1 cellular context compared by ENCODE assay signal in the genomic region with DNA sequence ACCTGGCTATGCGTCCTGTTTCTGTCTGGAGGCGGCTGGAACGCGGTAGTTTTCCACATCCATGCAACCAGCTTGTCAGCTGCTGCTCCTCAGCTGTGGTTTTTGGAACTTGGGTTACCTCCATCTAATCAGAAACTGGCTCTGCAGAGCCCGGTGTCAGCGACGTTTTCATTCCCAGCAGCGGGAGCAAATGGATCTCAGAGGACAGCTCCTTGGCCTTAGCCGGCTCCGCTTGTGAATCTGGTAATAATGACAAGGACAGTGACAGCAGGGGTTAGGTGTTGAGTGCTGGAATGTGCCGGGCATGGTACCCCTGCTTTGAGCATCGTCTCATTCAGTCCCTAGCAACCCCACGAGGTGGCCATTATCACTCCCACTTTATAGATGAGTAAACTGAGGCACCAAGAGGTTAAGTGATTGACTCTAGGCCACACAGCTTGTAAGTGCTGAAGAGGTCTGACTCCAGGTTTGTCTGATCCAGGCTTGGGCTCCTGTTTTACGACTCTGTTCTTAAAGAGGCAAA.
TF ChIP-seq lines count a peak whose summit lies in the region.

No MANE protein-coding gene starts in this region.

TF ChIP-seq in HCT116, 20 proteins besides CTCF, POLR2A, EP300 and RAD21 (continued from another document):
- TF ChIP-seq, protein P1, sequence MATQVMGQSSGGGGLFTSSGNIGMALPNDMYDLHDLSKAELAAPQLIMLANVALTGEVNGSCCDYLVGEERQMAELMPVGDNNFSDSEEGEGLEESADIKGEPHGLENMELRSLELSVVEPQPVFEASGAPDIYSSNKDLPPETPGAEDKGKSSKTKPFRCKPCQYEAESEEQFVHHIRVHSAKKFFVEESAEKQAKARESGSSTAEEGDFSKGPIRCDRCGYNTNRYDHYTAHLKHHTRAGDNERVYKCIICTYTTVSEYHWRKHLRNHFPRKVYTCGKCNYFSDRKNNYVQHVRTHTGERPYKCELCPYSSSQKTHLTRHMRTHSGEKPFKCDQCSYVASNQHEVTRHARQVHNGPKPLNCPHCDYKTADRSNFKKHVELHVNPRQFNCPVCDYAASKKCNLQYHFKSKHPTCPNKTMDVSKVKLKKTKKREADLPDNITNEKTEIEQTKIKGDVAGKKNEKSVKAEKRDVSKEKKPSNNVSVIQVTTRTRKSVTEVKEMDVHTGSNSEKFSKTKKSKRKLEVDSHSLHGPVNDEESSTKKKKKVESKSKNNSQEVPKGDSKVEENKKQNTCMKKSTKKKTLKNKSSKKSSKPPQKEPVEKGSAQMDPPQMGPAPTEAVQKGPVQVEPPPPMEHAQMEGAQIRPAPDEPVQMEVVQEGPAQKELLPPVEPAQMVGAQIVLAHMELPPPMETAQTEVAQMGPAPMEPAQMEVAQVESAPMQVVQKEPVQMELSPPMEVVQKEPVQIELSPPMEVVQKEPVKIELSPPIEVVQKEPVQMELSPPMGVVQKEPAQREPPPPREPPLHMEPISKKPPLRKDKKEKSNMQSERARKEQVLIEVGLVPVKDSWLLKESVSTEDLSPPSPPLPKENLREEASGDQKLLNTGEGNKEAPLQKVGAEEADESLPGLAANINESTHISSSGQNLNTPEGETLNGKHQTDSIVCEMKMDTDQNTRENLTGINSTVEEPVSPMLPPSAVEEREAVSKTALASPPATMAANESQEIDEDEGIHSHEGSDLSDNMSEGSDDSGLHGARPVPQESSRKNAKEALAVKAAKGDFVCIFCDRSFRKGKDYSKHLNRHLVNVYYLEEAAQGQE (IDR thresholded peaks at IDR 0.05; ENCODE audit: low read depth): no peak
- TF ChIP-seq POLR2AphosphoS5 (IDR thresholded peaks at IDR 0.05; ENCODE audit: low read depth, low read length): no peak; the same call in 1 of the 2 replicates
